1 cellular context compared by ENCODE assay signal in genomic region chr3:192317564-192317963, GRCh38.
TF ChIP-seq lines count a peak whose summit lies in the region.

No MANE protein-coding gene starts in this region.

TF ChIP-seq in WTC11, 78 proteins besides CTCF, POLR2A, EP300 and RAD21 (continued from another document):
- TF ChIP-seq ZSCAN18 (CRISPR knock-in tag; IDR thresholded peaks at IDR 0.05) (no peak), CREM (CRISPR knock-in tag; IDR thresholded peaks at IDR 0.05) (no peak), ATF2 (CRISPR knock-in tag; IDR thresholded peaks at IDR 0.05; ENCODE audit: borderline replicate concordance, low read depth) (no peak), PRRX2 (CRISPR knock-in tag; IDR thresholded peaks at IDR 0.05) (no peak), NR3C1 (CRISPR knock-in tag; conservative IDR thresholded peaks at IDR 0.05; ENCODE audit: low read depth) (no peak), KAT7 (CRISPR knock-in tag; IDR thresholded peaks at IDR 0.05; ENCODE audit: borderline replicate concordance) (no peak), ATF3 (CRISPR knock-in tag; conservative IDR thresholded peaks at IDR 0.05) (no peak)
